8 cellular contexts compared by ENCODE assay signal in genomic region chr2:65300772-65301711, GRCh38.
DNase-seq lines count a peak whose midpoint lies in the region; ATAC-seq and FAIRE-seq lines count a peak whose summit lies in the region.

No MANE protein-coding gene starts in this region.

- peak; percentile 92 for ATAC-seq in HG03135 (IDR thresholded peaks at IDR 0.05; ENCODE audit: unreplicated experiment)

- no peak overlapping the region for H3K9ac ChIP-seq in rectal smooth muscle tissue (ENCODE audit: low read length)

- H3K27ac ChIP-seq in rectal smooth muscle tissue (ENCODE audit: low read depth, low read length): peak overlapping the region; percentile 41

- H3K27me3 ChIP-seq in rectal smooth muscle tissue (ENCODE audit: control insufficient read depth, insufficient read depth, low read length): no peaks in the 10 kb centered on the region

- H3K36me3 ChIP-seq in rectal smooth muscle tissue (ENCODE audit: control insufficient read depth, insufficient read depth, low read length): no peaks in the 10 kb centered on the region

- DNase-seq in NCI-H748 (lab: John Stamatoyannopoulos, UW; ENCODE audit: unreplicated experiment) (peak; percentile 30), NCI-H748 treated with DMSO at 0.1 percent for 48 hours (lab: John Stamatoyannopoulos, UW) (no peak), RCC 7860 (ENCODE audit: low spot score) (peak; percentile 38), activated gamma-delta T cell treated with Interleukin-2 at 50 U/mL for 16 hours (peak; percentile 73), globus pallidus (ENCODE audit: low spot score) (peak; percentile 63), urothelium cell line (ENCODE audit: low spot score) (peak; percentile 64)

- peaks cover 8% of the 10 kb centered on the region for H3K4me1 ChIP-seq in rectal smooth muscle tissue (ENCODE audit: control insufficient read depth, insufficient read depth, low read length)

- H3K4me3 ChIP-seq in rectal smooth muscle tissue (ENCODE audit: low read length): peak overlapping the region; percentile 34

- no peak for FAIRE-seq in RCC 7860 (lab: Jason Lieb, UNC)
- no peak for FAIRE-seq in urothelium cell line (lab: Jason Lieb, UNC)
